Comparison of ENCODE assay signal across 27 cellular contexts in the genomic region with DNA sequence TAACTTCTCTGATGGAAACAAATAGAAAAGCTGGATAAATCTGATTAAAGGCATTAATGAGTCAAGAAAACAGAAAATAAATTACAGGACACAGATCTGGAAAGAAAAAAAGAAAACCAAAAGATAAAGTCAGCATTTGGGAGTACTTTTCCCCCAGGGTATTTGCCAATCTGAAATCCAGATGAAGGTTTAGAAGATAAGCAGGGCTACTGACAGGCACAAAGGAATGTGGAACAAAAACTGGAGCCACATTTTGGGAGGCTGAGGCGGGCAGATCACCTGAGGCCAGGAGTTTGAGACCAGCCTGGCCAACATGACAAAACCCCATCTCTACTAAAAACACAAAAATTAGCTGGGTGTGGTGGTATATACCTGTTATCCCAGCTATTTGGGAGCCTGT.
"Had no signal": no experiment of that assay in that cellular context is flagged by ENCODE, and none has a peak within 500 bp of the region (broad histone marks: within the 10 kb centered on the region; RNA-seq: fewer than 3 reads in every experiment).

No MANE protein-coding gene starts in this region.

- H3K9ac ChIP-seq: neural progenitor cell had no signal

- ATAC-seq: left colon; natural killer cell; right cardiac atrium; sciatic nerve; stimulated activated naive B cell treated with anti-CD40 and anti-IgM and Interleukin-4, amounts not matched to agents 10 μg/mL and 1 μg/mL and 100 μg/mL, for 72 hours; stimulated activated naive CD8-positive, alpha-beta T cell treated with anti-CD3 and anti-CD28 coated beads, Interleukin-15, Interleukin-2, amounts not matched to agents 100 U/mL and 50 U/mL, for 24 hours; upper lobe of right lung had no signal

- H3K4me3 ChIP-seq: left ventricle myocardium inferior, lung, neural progenitor cell, ovary, skin epidermis, stomach, testis, thyroid gland, transverse colon, upper lobe of right lung had no signal

- H3K27me3 ChIP-seq: neural progenitor cell, neutrophil, ovary, stomach, testis, thyroid gland, transverse colon, upper lobe of right lung had no signal

- H3K9me3 ChIP-seq: neutrophil, ovary, testis, thyroid gland, transverse colon, upper lobe of right lung had no signal

- H3K36me3 ChIP-seq: neutrophil, ovary, stomach, thyroid gland, transverse colon, upper lobe of right lung had no signal

- H3K4me1 ChIP-seq: neural progenitor cell, testis, thyroid gland, transverse colon, upper lobe of right lung had no signal

- H2AFZ ChIP-seq: neural progenitor cell had no signal

- DNase-seq: hippocampal formation; kidney; left colon; left ventricle myocardium inferior; mesendoderm; naive B cell; natural killer cell; nephron progenitor cell; occipital lobe; ovary; right cardiac atrium; stimulated activated CD4-positive, alpha-beta T cell treated with anti-CD3 and anti-CD28 coated beads, Interleukin-12 subunit alpha, Interleukin-12 subunit beta, amount 100 ng/mL, for 4 hours; stimulated activated CD4-positive, alpha-beta T cell treated with anti-CD3 and anti-CD28 coated beads, Interleukin-15, amount 100 ng/mL, for 24 hours; stimulated activated CD4-positive, alpha-beta T cell treated with anti-CD3 and anti-CD28 coated beads, Interleukin-2, amount 100 ng/mL, for 24 hours; stimulated activated CD4-positive, alpha-beta T cell treated with anti-CD3 and anti-CD28 coated beads, Interleukin-4, amount 100 ng/mL, for 1 hour; stimulated activated naive B cell treated with anti-CD40 and anti-IgM and Interleukin-4, amounts not matched to agents 10 μg/mL and 1 μg/mL and 100 μg/mL, for 72 hours; stimulated activated naive CD8-positive, alpha-beta T cell treated with anti-CD3 and anti-CD28 coated beads, Interleukin-15, Interleukin-2, amounts not matched to agents 100 U/mL and 50 U/mL, for 24 hours; stomach; testis; thyroid gland; transverse colon; upper lobe of right lung had no signal

- H3K27ac ChIP-seq: left ventricle myocardium inferior, neural progenitor cell, neutrophil, ovary, skin epidermis, stomach, testis, thyroid gland, transverse colon, upper lobe of right lung had no signal

- H3K4me2 ChIP-seq: neural progenitor cell had no signal
